In the genomic region with DNA sequence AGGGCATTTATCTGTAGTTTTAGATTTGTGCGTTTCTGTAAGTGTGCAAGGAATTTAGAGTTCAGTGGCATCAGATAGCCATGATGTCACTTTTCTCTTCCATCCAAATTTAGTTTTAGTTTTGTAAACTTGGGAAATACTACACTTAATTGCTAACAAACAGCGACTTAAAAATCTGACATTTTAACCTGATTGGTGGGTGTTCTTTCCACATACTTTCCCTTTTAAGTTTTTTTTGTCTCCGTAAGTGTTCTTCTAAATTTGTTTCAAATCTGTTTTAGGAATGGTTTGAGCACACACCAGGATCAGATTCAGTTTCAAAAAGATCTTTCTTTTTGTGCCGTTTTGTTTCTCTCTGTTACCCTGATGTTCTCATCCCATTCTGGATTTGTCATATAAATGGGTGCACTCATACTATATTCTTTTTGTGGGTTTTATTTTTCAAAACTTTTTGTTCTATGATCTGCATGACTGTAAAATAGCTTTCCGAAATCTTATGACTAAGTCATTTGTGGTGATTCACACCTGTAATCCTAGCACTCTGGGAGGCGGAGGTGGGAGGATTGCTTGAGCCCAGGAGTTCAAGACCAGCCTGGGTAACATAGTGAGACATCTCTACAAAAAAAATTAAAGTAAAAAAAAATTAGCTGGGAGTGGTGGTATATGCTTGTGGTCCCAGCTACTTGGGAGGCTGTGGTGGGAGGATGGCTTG, we compare ENCODE assay signal across 11 cellular contexts. TPM values are rescaled to one million over a fixed set of nuclear protein-coding genes. Genes with fewer than 3 reads are reported as not detected.
A peak's percentile ranks its signal among the peaks of the same experiment; 100 is the strongest.
DNase-seq lines count a peak whose midpoint lies in the region; ATAC-seq and TF ChIP-seq lines count a peak whose summit lies in the region.
"Had no signal": no experiment of that assay in that cellular context is flagged by ENCODE, and none has a peak within 500 bp of the region (broad histone marks: within the 10 kb centered on the region; RNA-seq: fewer than 3 reads in every experiment).

No MANE protein-coding gene starts in this region.

- H3K4me1 Mint-ChIP-seq in HFFc6 (ENCODE audit: low read depth) (peaks cover 60% of the 10 kb centered on the region), WTC11 (peaks cover 30% of the 10 kb centered on the region)

- DNase-seq in HFFc6 (peak; percentile 12), WTC11 (ENCODE audit: low spot score) (no peak), epithelial cell of esophagus (ENCODE audit: low read depth) (peak; percentile 50), NK-92 (lab: John Stamatoyannopoulos, UW; ENCODE audit: unreplicated experiment) (no peak), cerebellum (ENCODE audit: low spot score) (no peak), GF-D8 (lab: John Stamatoyannopoulos, UW) (no peak)
- DNase-seq in stimulated activated CD4-positive, alpha-beta T cell treated with anti-CD3 and anti-CD28 coated beads, Interleukin-4, amount 100 ng/mL, for 1 hour, result peak; percentile 36
- DNase-seq: KBM-7, naive B cell, spleen had no signal

- CTCF ChIA-PET in WTC11 (lab: Charles Lee), result interaction anchor here (0.9 kb wide), 1 partner anchor 24 kb away, joined by 4 read pairs; no protein-coding TSS in a partner anchor

- no peaks in the 10 kb centered on the region for H3K36me3 Mint-ChIP-seq in HFFc6 (ENCODE audit: low read depth)
- no peaks in the 10 kb centered on the region for H3K36me3 Mint-ChIP-seq in WTC11
- H3K36me3 Mint-ChIP-seq: naive B cell had no signal

- no peak for ATAC-seq in WTC11
- ATAC-seq: Panc1 had no signal

- H3K27ac Mint-ChIP-seq in HFFc6, result peak overlapping the region; percentile 47; the same call in 1 of the 2 replicates
- peak overlapping the region; percentile 54; the same call in 1 of the 2 replicates for H3K27ac Mint-ChIP-seq in WTC11

- H3K9me3 Mint-ChIP-seq in HFFc6 (no peaks in the 10 kb centered on the region), WTC11 (no peaks in the 10 kb centered on the region)
- H3K9me3 Mint-ChIP-seq: naive B cell had no signal

- POLR2A ChIA-PET in WTC11 (lab: Charles Lee), result no interaction called here

- H3K27me3 Mint-ChIP-seq in HFFc6 (ENCODE audit: insufficient read depth) (no peaks in the 10 kb centered on the region; the same call in none of the 2 replicates), WTC11 (ENCODE audit: low read depth) (no peaks in the 10 kb centered on the region)
- H3K27me3 Mint-ChIP-seq: naive B cell had no signal

- no peak overlapping the region for H3K4me3 ChIP-seq in epithelial cell of esophagus (ENCODE audit: low read length)
- H3K4me3 ChIP-seq: spleen had no signal

- H3K4me3 Mint-ChIP-seq in HFFc6 (peak overlapping the region; percentile 59), WTC11 (no peak overlapping the region)
- H3K4me3 Mint-ChIP-seq: naive B cell had no signal

- TF ChIP-seq CTCF in HFFc6 (IDR thresholded peaks at IDR 0.05) (no peak), WTC11 (IDR thresholded peaks at IDR 0.05) (no peak), epithelial cell of esophagus (IDR thresholded peaks at IDR 0.05; ENCODE audit: insufficient read depth, low read depth, low read length, missing control alignments) (no peak)

TF ChIP-seq in WTC11, 78 proteins besides CTCF, POLR2A, EP300 and RAD21:
- TF ChIP-seq, protein P1, sequence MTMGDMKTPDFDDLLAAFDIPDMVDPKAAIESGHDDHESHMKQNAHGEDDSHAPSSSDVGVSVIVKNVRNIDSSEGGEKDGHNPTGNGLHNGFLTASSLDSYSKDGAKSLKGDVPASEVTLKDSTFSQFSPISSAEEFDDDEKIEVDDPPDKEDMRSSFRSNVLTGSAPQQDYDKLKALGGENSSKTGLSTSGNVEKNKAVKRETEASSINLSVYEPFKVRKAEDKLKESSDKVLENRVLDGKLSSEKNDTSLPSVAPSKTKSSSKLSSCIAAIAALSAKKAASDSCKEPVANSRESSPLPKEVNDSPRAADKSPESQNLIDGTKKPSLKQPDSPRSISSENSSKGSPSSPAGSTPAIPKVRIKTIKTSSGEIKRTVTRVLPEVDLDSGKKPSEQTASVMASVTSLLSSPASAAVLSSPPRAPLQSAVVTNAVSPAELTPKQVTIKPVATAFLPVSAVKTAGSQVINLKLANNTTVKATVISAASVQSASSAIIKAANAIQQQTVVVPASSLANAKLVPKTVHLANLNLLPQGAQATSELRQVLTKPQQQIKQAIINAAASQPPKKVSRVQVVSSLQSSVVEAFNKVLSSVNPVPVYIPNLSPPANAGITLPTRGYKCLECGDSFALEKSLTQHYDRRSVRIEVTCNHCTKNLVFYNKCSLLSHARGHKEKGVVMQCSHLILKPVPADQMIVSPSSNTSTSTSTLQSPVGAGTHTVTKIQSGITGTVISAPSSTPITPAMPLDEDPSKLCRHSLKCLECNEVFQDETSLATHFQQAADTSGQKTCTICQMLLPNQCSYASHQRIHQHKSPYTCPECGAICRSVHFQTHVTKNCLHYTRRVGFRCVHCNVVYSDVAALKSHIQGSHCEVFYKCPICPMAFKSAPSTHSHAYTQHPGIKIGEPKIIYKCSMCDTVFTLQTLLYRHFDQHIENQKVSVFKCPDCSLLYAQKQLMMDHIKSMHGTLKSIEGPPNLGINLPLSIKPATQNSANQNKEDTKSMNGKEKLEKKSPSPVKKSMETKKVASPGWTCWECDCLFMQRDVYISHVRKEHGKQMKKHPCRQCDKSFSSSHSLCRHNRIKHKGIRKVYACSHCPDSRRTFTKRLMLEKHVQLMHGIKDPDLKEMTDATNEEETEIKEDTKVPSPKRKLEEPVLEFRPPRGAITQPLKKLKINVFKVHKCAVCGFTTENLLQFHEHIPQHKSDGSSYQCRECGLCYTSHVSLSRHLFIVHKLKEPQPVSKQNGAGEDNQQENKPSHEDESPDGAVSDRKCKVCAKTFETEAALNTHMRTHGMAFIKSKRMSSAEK (CRISPR knock-in tag; IDR thresholded peaks at IDR 0.05; ENCODE audit: borderline replicate concordance), result no peak
- no peak for TF ChIP-seq ZNF121 (CRISPR knock-in tag; IDR thresholded peaks at IDR 0.05)

RNA-seq across cellular contexts. Expression of a gene that starts 58.9 kb away (rescaled TPM):
- 10 to 100 TPM; 10.3 to 13.5 (median 11.7) TPM for total RNA-seq in HFFc6 (2021; fragmentation: NEBNext Ultra II Directional; extraction: Animal tissue kit (Norgen Biotek cat#: 25700))
- total RNA-seq in WTC11 (2021), result 13.5 to 14.2 TPM (median 13.9 TPM) in 3 replicates
- 29.5 TPM for total RNA-seq in cerebellum

Comparison
In these comparisons a context has a peak if more than half of its experiments do, and no peak if none do; other contexts are left out.
1. DNase-seq: peak in HFFc6 (single experiment), epithelial cell of esophagus (single experiment) and stimulated activated CD4-positive, alpha-beta T cell treated with anti-CD3 and anti-CD28 coated beads, Interleukin-4, amount 100 ng/mL, for 1 hour (single experiment); none in WTC11 (single experiment), NK-92 (single experiment), cerebellum (single experiment) and GF-D8 (single experiment).